In the genomic region with DNA sequence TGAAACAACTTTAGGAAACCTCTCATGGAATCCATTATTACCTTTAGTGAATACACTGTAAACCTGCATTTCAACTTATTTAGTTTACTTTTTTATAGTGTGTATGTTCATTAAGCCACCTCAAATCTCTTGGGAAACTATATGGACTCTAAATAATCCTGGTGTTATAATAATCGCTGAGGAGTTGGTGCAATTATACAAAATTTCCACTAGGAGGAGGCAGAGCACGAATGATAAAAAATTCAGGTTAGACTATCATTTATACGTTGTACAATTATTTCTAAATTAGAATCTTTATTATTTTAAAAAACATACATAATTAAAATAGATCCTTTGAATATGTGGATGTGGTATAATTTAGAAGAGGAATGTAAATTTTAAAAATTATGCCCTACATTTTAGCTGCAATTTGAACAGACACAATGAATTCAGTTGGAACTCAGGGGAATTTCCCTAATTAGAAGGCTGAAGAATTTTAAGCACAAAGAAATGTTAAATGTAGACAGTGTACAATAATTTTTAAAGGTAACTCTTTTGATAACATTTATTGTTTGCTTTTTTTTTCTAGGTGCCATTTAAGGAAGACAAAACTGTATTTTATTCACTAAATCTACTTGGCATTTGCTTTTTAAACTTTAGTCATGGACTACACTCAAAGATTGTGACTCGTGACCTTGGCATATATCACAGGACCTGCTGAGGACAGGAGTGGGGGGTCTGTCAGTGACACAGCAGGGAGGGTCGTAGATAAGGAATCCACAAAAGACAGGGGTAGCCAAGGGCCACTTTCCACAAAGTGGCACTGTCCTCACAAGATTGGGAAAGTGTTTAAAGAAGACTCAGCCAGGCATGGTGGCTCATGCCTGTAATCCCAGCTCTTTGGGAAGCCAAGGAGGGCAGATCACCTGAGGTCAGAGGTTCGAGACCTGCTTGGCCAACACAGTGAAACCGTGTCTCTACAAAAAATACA, we compare ENCODE assay signal across 8 cellular contexts. TPM values are rescaled to one million over a fixed set of nuclear protein-coding genes. Genes with fewer than 3 reads are reported as not detected.
DNase-seq lines count a peak whose midpoint lies in the region; ATAC-seq and TF ChIP-seq lines count a peak whose summit lies in the region.

No MANE protein-coding gene starts in this region.

- H3K36me3 ChIP-seq in heart right ventricle (no peaks in the 10 kb centered on the region), mucosa of descending colon (ENCODE audit: low read depth) (no peaks in the 10 kb centered on the region)

- no peak for ATAC-seq in heart right ventricle
- ATAC-seq in mucosa of descending colon, result no peak
- ATAC-seq in activated T-cell treated with anti-CD3 and anti-CD28 coated beads, Interleukin-2, amount 50 U/mL, for 4 hours, result no peak

- WGBS in heart right ventricle, 2 donors, result 38 to 39% methylated on average over 7 of the region's 7 CpGs

- H3K27me3 ChIP-seq in heart right ventricle, result peaks cover 0 to 14% (median 4%) of the 10 kb centered on the region in 7 donors

- no peaks in the 10 kb centered on the region for H3K36me3 Mint-ChIP-seq in activated T-cell treated with anti-CD3 and anti-CD28 coated beads, Interleukin-2, amount 50 U/mL, for 4 hours (ENCODE audit: insufficient read depth)

- H3K27me3 Mint-ChIP-seq in activated T-cell treated with anti-CD3 and anti-CD28 coated beads, Interleukin-2, amount 50 U/mL, for 4 hours (ENCODE audit: low read depth), result peaks cover 14% of the 10 kb centered on the region

- no peak overlapping the region for H3K4me3 Mint-ChIP-seq in activated T-cell treated with anti-CD3 and anti-CD28 coated beads, Interleukin-2, amount 50 U/mL, for 4 hours

- H3K9me3 ChIP-seq in heart right ventricle, result peaks cover 0 to 11% (median 0%) of the 10 kb centered on the region in 11 donors
- no peaks in the 10 kb centered on the region for H3K9me3 ChIP-seq in mucosa of descending colon

- no peak for DNase-seq in heart right ventricle
- DNase-seq in cardiac septum (ENCODE audit: low spot score), result no peak
- DNase-seq in NCI-H526 treated with DMSO at 0.1 percent for 48 hours (lab: John Stamatoyannopoulos, UW), result peak; percentile 1
- peak; percentile 65 for DNase-seq in cerebellar cortex (ENCODE audit: low spot score)
- DNase-seq in mucosa of descending colon, result no peak
- no peak for DNase-seq in MV-4-11 (lab: John Stamatoyannopoulos, UW)
- no peak for DNase-seq in Ammon's horn (ENCODE audit: low spot score)
- no peak for DNase-seq in activated T-cell treated with anti-CD3 and anti-CD28 coated beads, Interleukin-2, amount 50 U/mL, for 4 hours

- intact Hi-C loops in heart right ventricle (cut with DNase I) (loop anchor here in 9 of 10 donors (1.0 to 10.0 kb wide), 5 partner anchors 333 to 403 kb away; no protein-coding TSS in a partner anchor), cardiac septum (cut with DNase I) (loop anchor here (5.0 kb wide), 1 partner anchor 328 kb away; no protein-coding TSS in a partner anchor), mucosa of descending colon (cut with DNase I, micrococcal nuclease) (loop anchor here (10.0 kb wide), 2 partner anchors 330 to 340 kb away; no protein-coding TSS in a partner anchor)

- H3K4me1 Mint-ChIP-seq in activated T-cell treated with anti-CD3 and anti-CD28 coated beads, Interleukin-2, amount 50 U/mL, for 4 hours (ENCODE audit: low read depth), result no peaks in the 10 kb centered on the region

- no peaks in the 10 kb centered on the region for H3K9me3 Mint-ChIP-seq in activated T-cell treated with anti-CD3 and anti-CD28 coated beads, Interleukin-2, amount 50 U/mL, for 4 hours

- no peak overlapping the region for H3K27ac ChIP-seq in heart right ventricle

- TF ChIP-seq CTCF in heart right ventricle (IDR thresholded peaks at IDR 0.05) (peak; percentile 55 to 86 (median 77)), mucosa of descending colon (IDR thresholded peaks at IDR 0.05) (peak; percentile 56)

- no peak overlapping the region for H3K4me3 ChIP-seq in heart right ventricle
- H3K4me3 ChIP-seq in mucosa of descending colon, result no peak overlapping the region

- H3K4me1 ChIP-seq in heart right ventricle (no peaks in the 10 kb centered on the region), mucosa of descending colon (ENCODE audit: low read depth) (no peaks in the 10 kb centered on the region)

RNA-seq across cellular contexts. Expression of a gene that starts 45.5 kb away (rescaled TPM):
- total RNA-seq in heart right ventricle, result 100 to 1,000 TPM in 8 of 10 donors, 10 to 100 TPM in 2; 90.1 to 121 (median 106) TPM
- 10 to 100 TPM; 40.8 to 52.9 TPM for polyA plus RNA-seq in heart right ventricle
- total RNA-seq in cardiac septum, result 86.8 TPM
- 10 to 100 TPM; 14.2 to 48.2 (median 20.2) TPM for total RNA-seq in mucosa of descending colon
- total RNA-seq in activated T-cell treated with anti-CD3 and anti-CD28 coated beads, Interleukin-2, amount 50 U/mL, for 4 hours, result 10 to 100 TPM; 13.0 to 15.4 (median 13.6) TPM

RNA-seq across cellular contexts. Expression of a gene that starts 50.6 kb away (rescaled TPM):
- total RNA-seq in heart right ventricle, result 10 to 100 TPM in 4 of 10 donors, 1 to 10 TPM in 6; 3.3 to 17.2 (median 8.8) TPM
- polyA plus RNA-seq in heart right ventricle, result 1 to 10 TPM; 1.9 to 9.6 TPM
- 16.3 TPM for total RNA-seq in cardiac septum
- total RNA-seq in mucosa of descending colon, result 100 to 1,000 TPM in 1 of 3 donors, 10 to 100 TPM in 1, 1 to 10 TPM in 1; 4.1 to 141 (median 15.4) TPM
- total RNA-seq in activated T-cell treated with anti-CD3 and anti-CD28 coated beads, Interleukin-2, amount 50 U/mL, for 4 hours, result under 1 TPM; 0.23 to 0.73 (median 0.69) TPM

Comparison
In these comparisons a context has a peak if more than half of its experiments do, and no peak if none do; other contexts are left out.
1. DNase-seq: peak in NCI-H526 treated with DMSO at 0.1 percent for 48 hours (single experiment) and cerebellar cortex (single experiment); none in heart right ventricle (0 of 2), cardiac septum (single experiment), mucosa of descending colon (0 of 3), MV-4-11 (single experiment), Ammon's horn (single experiment) and activated T-cell treated with anti-CD3 and anti-CD28 coated beads, Interleukin-2, amount 50 U/mL, for 4 hours (single experiment).